In the genomic region with DNA sequence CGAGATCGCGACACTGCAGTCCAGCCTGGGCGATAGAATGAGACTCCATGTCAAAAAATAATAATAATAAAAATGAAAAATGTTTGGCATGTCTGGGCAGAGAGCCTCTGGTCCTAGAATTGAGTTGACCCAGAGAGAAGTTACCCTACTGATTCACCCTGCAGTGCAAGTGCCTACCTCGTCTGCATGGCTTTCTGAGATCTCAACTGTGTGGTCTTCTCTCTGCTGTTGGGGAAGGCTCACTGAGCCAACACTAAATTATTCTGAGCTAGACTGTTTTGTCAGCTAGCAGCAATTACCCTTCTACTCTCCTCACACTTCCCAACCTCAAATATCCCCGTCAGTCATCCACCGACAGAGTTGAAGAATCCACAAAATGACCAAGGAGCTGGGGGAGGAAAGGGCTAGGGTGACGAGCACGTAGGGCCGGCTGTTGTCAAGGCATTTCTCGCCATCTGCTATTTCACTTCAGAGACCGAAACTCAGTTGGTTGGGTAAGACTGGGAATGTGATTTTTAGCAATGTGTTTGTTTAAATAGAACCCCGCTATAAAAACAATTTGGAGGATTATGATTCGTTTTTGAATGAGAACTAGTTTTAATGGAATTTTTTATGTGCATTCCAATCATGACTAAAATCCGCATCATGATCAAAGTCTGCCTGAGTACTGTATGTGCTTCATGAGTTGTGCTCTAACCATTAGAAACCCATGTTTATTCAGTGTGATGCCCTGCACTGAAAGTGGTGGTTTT, we compare ENCODE assay signal across 11 cellular contexts. TPM values are rescaled to one million over a fixed set of nuclear protein-coding genes. Genes with fewer than 3 reads are reported as not detected.
A peak's percentile ranks its signal among the peaks of the same experiment; 100 is the strongest.
DNase-seq lines count a peak whose midpoint lies in the region; ATAC-seq lines count a peak whose summit lies in the region.
"Had no signal": no experiment of that assay in that cellular context is flagged by ENCODE, and none has a peak within 500 bp of the region (broad histone marks: within the 10 kb centered on the region; RNA-seq: fewer than 3 reads in every experiment).

No MANE protein-coding gene starts in this region.

- DNase-seq in EL (peak; percentile 97), RPMI7951 (ENCODE audit: low read depth) (peak; percentile 45), epithelial cell of prostate (ENCODE audit: low read depth, low spot score) (peak; percentile 80), renal cortical epithelial cell (ENCODE audit: low read depth) (peak; percentile 94), NCI-H82 (lab: John Stamatoyannopoulos, UW) (no peak), G401 (ENCODE audit: low spot score) (no peak)
- DNase-seq in activated CD4-positive, alpha-beta memory T cell treated with anti-CD3 and anti-CD28 coated beads for 36 hours: no peak
- DNase-seq: NCI-H2171 treated with DMSO at 0.1 percent for 48 hours had no signal

- H3K9me3 Mint-ChIP-seq in activated CD4-positive, alpha-beta memory T cell treated with anti-CD3 and anti-CD28 coated beads for 36 hours: no peaks in the 10 kb centered on the region

- no peaks in the 10 kb centered on the region for H3K27me3 Mint-ChIP-seq in activated CD4-positive, alpha-beta memory T cell treated with anti-CD3 and anti-CD28 coated beads for 36 hours

- POLR2A ChIA-PET in activated CD4-positive, alpha-beta memory T cell treated with anti-CD3 and anti-CD28 coated beads for 36 hours (lab: Charles Lee): no interaction called here

- CTCF ChIA-PET in activated CD4-positive, alpha-beta memory T cell treated with anti-CD3 and anti-CD28 coated beads for 36 hours (lab: Charles Lee): no interaction called here

- H3K27ac ChIP-seq in epithelial cell of prostate: peak overlapping the region; percentile 75
- H3K27ac ChIP-seq: VCaP had no signal

- no peaks in the 10 kb centered on the region for H3K36me3 Mint-ChIP-seq in activated CD4-positive, alpha-beta memory T cell treated with anti-CD3 and anti-CD28 coated beads for 36 hours

- no peak overlapping the region for H3K4me3 Mint-ChIP-seq in activated CD4-positive, alpha-beta memory T cell treated with anti-CD3 and anti-CD28 coated beads for 36 hours

- intact Hi-C loops in activated CD4-positive, alpha-beta memory T cell treated with anti-CD3 and anti-CD28 coated beads for 36 hours (cut with micrococcal nuclease): no loop called here

- H3K4me1 Mint-ChIP-seq in activated CD4-positive, alpha-beta memory T cell treated with anti-CD3 and anti-CD28 coated beads for 36 hours (ENCODE audit: low read depth): no peaks in the 10 kb centered on the region

- no peak for ATAC-seq in GM19452 (IDR thresholded peaks at IDR 0.05; ENCODE audit: unreplicated experiment)

- no peak overlapping the region for H3K27ac Mint-ChIP-seq in activated CD4-positive, alpha-beta memory T cell treated with anti-CD3 and anti-CD28 coated beads for 36 hours

- in situ Hi-C loops in G401 (cut with HindIII; ENCODE audit: low sequenced_read_pairs): no loop called here

RNA-seq across cellular contexts. Expression of gene MAS1, which starts 9.4 kb away (rescaled TPM):
- total RNA-seq in RPMI7951 (2014; rRNA removed; shearing (Covaris generic)): not detected in 2 replicates
- not detected in 2 replicates for total RNA-seq in renal cortical epithelial cell
- not detected for total RNA-seq in activated CD4-positive, alpha-beta memory T cell treated with anti-CD3 and anti-CD28 coated beads for 36 hours
- total RNA-seq in G401 (2014; rRNA removed; shearing (Covaris generic)): not detected in 2 replicates
- total RNA-seq: Caco-2 had no signal

Comparison
In these comparisons a context has a peak if more than half of its experiments do, and no peak if none do; other contexts are left out.
1. DNase-seq: peak in EL (single experiment), RPMI7951 (single experiment), epithelial cell of prostate (single experiment) and renal cortical epithelial cell (single experiment); none in NCI-H82 (single experiment), activated CD4-positive, alpha-beta memory T cell treated with anti-CD3 and anti-CD28 coated beads for 36 hours (single experiment) and G401 (single experiment).